ENCODE assay signal across 1 cellular context in the genomic region with DNA sequence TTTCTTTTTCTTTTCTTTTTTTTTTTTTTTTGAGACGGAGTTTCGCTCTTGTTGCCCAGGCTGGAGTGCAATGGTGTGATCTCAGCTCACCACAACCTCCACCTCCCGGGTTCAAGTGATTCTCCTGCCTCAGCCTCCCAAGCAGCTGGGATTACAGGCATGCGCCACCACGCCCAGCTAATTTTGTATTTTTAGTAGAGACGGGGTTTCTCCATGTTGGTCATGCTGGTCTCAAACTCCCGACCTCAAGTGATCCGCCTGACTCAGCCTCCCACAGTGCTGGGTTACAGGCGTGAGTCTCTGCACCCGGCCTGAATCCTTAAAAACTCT.
TF ChIP-seq lines count a peak whose summit lies in the region.
"Not testable (repeated sequence)": the region's sequence is repeated elsewhere in the genome, so short reads cannot be mapped to it uniquely, and the experiment has no call there.

No MANE protein-coding gene starts in this region.

TF ChIP-seq in K562, 482 proteins besides CTCF, POLR2A, EP300 and RAD21 (continues in another document):
- TF ChIP-seq CREB3L1 (IDR thresholded peaks at IDR 0.05; ENCODE audit: borderline replicate concordance, low read depth) (0 out of 2 replicates have a peak, but pooled peaks have one; percentile 2), MCM7 (IDR thresholded peaks at IDR 0.05) (0 out of 4 replicates have a peak, but pooled peaks of 1 of the 2 experiments have one; percentile 64), SMAD4 (CRISPR knock-in tag; conservative IDR thresholded peaks at IDR 0.05) (peak; percentile 44; the same call in 1 of the 2 replicates), JUND (tag; IDR thresholded peaks at IDR 0.05; ENCODE audit: borderline replicate concordance, low read depth, low read length) (0 out of 3 replicates have a peak, but pooled peaks have one; percentile 2), ZNF316 (IDR thresholded peaks at IDR 0.05) (0 out of 2 replicates have a peak, but pooled peaks have one; percentile 1), TRIM28 (IDR thresholded peaks at IDR 0.05) (peak; percentile 17; the same call in 1 of the 2 replicates), ZNF197 (CRISPR knock-in tag; IDR thresholded peaks at IDR 0.05; ENCODE audit: low read depth) (0 out of 2 replicates have a peak, but pooled peaks have one; percentile 18), TFAP4 (CRISPR knock-in tag; IDR thresholded peaks at IDR 0.05; ENCODE audit: borderline replicate concordance) (0 out of 2 replicates have a peak, but pooled peaks have one; percentile 49), NFRKB (IDR thresholded peaks at IDR 0.05; ENCODE audit: low read depth) (peak; percentile 85; the same call in 1 of the 2 replicates), ZNF592 (IDR thresholded peaks at IDR 0.05) (peak; percentile 45; the same call in 1 of the 2 replicates), ZNF407 (IDR thresholded peaks at IDR 0.05; ENCODE audit: low read depth) (peak; percentile 29; the same call in 1 of the 2 replicates), KLF13 (tag; IDR thresholded peaks at IDR 0.05; ENCODE audit: borderline replicate concordance, low read depth) (0 out of 2 replicates have a peak, but pooled peaks have one; percentile 2), ZFX (CRISPR knock-in tag; IDR thresholded peaks at IDR 0.05) (peak; percentile 18; the same call in 1 of the 2 replicates)
- TF ChIP-seq, protein P1, sequence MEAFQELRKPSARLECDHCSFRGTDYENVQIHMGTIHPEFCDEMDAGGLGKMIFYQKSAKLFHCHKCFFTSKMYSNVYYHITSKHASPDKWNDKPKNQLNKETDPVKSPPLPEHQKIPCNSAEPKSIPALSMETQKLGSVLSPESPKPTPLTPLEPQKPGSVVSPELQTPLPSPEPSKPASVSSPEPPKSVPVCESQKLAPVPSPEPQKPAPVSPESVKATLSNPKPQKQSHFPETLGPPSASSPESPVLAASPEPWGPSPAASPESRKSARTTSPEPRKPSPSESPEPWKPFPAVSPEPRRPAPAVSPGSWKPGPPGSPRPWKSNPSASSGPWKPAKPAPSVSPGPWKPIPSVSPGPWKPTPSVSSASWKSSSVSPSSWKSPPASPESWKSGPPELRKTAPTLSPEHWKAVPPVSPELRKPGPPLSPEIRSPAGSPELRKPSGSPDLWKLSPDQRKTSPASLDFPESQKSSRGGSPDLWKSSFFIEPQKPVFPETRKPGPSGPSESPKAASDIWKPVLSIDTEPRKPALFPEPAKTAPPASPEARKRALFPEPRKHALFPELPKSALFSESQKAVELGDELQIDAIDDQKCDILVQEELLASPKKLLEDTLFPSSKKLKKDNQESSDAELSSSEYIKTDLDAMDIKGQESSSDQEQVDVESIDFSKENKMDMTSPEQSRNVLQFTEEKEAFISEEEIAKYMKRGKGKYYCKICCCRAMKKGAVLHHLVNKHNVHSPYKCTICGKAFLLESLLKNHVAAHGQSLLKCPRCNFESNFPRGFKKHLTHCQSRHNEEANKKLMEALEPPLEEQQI (IDR thresholded peaks at IDR 0.05): 0 out of 2 replicates have a peak, but pooled peaks have one; percentile 18
- TF ChIP-seq JUND (IDR thresholded peaks at IDR 0.05; ENCODE audit: borderline replicate concordance, low read depth, low read length): not testable (repeated sequence)
- TF ChIP-seq, protein P2, sequence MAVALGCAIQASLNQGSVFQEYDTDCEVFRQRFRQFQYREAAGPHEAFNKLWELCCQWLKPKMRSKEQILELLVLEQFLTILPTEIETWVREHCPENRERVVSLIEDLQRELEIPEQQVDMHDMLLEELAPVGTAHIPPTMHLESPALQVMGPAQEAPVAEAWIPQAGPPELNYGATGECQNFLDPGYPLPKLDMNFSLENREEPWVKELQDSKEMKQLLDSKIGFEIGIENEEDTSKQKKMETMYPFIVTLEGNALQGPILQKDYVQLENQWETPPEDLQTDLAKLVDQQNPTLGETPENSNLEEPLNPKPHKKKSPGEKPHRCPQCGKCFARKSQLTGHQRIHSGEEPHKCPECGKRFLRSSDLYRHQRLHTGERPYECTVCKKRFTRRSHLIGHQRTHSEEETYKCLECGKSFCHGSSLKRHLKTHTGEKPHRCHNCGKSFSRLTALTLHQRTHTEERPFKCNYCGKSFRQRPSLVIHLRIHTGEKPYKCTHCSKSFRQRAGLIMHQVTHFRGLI (CRISPR knock-in tag; IDR thresholded peaks at IDR 0.05): peak; percentile 51; the same call in 1 of the 2 replicates
- TF ChIP-seq, protein P3, sequence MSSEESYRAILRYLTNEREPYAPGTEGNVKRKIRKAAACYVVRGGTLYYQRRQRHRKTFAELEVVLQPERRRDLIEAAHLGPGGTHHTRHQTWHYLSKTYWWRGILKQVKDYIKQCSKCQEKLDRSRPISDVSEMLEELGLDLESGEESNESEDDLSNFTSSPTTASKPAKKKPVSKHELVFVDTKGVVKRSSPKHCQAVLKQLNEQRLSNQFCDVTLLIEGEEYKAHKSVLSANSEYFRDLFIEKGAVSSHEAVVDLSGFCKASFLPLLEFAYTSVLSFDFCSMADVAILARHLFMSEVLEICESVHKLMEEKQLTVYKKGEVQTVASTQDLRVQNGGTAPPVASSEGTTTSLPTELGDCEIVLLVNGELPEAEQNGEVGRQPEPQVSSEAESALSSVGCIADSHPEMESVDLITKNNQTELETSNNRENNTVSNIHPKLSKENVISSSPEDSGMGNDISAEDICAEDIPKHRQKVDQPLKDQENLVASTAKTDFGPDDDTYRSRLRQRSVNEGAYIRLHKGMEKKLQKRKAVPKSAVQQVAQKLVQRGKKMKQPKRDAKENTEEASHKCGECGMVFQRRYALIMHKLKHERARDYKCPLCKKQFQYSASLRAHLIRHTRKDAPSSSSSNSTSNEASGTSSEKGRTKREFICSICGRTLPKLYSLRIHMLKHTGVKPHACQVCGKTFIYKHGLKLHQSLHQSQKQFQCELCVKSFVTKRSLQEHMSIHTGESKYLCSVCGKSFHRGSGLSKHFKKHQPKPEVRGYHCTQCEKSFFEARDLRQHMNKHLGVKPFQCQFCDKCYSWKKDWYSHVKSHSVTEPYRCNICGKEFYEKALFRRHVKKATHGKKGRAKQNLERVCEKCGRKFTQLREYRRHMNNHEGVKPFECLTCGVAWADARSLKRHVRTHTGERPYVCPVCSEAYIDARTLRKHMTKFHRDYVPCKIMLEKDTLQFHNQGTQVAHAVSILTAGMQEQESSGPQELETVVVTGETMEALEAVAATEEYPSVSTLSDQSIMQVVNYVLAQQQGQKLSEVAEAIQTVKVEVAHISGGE (CRISPR knock-in tag; IDR thresholded peaks at IDR 0.05): 0 out of 6 replicates have a peak, but pooled peaks of 1 of the 3 experiments have one; percentile 24
- TF ChIP-seq, protein P4, sequence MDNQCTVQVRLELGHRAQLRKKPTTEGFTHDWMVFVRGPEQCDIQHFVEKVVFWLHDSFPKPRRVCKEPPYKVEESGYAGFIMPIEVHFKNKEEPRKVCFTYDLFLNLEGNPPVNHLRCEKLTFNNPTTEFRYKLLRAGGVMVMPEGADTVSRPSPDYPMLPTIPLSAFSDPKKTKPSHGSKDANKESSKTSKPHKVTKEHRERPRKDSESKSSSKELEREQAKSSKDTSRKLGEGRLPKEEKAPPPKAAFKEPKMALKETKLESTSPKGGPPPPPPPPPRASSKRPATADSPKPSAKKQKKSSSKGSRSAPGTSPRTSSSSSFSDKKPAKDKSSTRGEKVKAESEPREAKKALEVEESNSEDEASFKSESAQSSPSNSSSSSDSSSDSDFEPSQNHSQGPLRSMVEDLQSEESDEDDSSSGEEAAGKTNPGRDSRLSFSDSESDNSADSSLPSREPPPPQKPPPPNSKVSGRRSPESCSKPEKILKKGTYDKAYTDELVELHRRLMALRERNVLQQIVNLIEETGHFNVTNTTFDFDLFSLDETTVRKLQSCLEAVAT (IDR thresholded peaks at IDR 0.05): peak in 1 of 2 experiments; percentile 79; a peak in 2 of 4 replicates
